In genomic region chr7:113698556-113699220, GRCh38 we compare ENCODE assay signal across 8 cellular contexts.
DNase-seq lines count a peak whose midpoint lies in the region; ATAC-seq and TF ChIP-seq lines count a peak whose summit lies in the region.

No MANE protein-coding gene starts in this region.

- peak; percentile 76; the same call in 1 of the 2 replicates for TF ChIP-seq CTCF in Panc1 (IDR thresholded peaks at IDR 0.05)
- peak; percentile 70 to 83 for TF ChIP-seq CTCF in fibroblast of lung (conservative IDR thresholded peaks at IDR 0.05 in 1 of 2, IDR thresholded peaks at IDR 0.05 in 1 of 2; ENCODE audit: low read depth in 1 of 2, low read length in 2 of 2)
- TF ChIP-seq CTCF in stomach (IDR thresholded peaks at IDR 0.05), result peak in 4 of 7 experiments; percentile 11 to 29 (median 25)

- POLR2A ChIA-PET in Panc1 (lab: Charles Lee), result no interaction called here

- WGBS in stomach, 5 donors, result 39 to 41% (median 40%) methylated on average over 6 of the region's 6 CpGs

- no peak overlapping the region for H3K9ac ChIP-seq in fibroblast of lung (ENCODE audit: insufficient read depth, low read length)

- ATAC-seq in HG02885 (IDR thresholded peaks at IDR 0.05; ENCODE audit: poor library complexity, unreplicated experiment) (peak; percentile 71), Panc1 (no peak)

- intact Hi-C loops in Panc1 (cut with micrococcal nuclease; ENCODE audit: unreplicated experiment) (loop anchor here (5.0 to 10.0 kb wide), 2 partner anchors 274 to 681 kb away; no protein-coding TSS in a partner anchor), stomach (cut with DNase I; ENCODE audit: low total_unique reads) (no loop called here)

- no peaks in the 10 kb centered on the region for H4K20me1 ChIP-seq in fibroblast of lung (ENCODE audit: control insufficient read depth, extremely low read depth, insufficient read depth, low read length)

- DNase-seq in NCI-H1092 treated with DMSO at 0.1 percent for 48 hours (lab: John Stamatoyannopoulos, UW) (peak; percentile 52), NCI-H1092 (lab: John Stamatoyannopoulos, UW) (no peak), Panc1 (ENCODE audit: low read depth, low spot score) (peak; percentile 20), fibroblast of lung (ENCODE audit: low read depth in 2 of 2) (peak; percentile 12 to 55), stomach (no peak), T1000 (lab: John Stamatoyannopoulos, UW) (no peak)
- DNase-seq in activated CD4-positive, alpha-beta T cell treated with anti-CD3 and anti-CD28 coated beads for 4 hours, result no peak

- CTCF ChIA-PET in Panc1 (lab: Charles Lee), result no interaction called here

- TF ChIP-seq POLR2A in stomach (IDR thresholded peaks at IDR 0.05), result no peak

- no peak overlapping the region for H3K27ac ChIP-seq in Panc1 (ENCODE audit: low read length)
- no peak overlapping the region for H3K27ac ChIP-seq in fibroblast of lung (ENCODE audit: insufficient read depth, low read length)
- no peak overlapping the region for H3K27ac ChIP-seq in stomach

- H3K4me1 ChIP-seq in Panc1 (ENCODE audit: control insufficient read depth, insufficient read depth, low read length) (no peaks in the 10 kb centered on the region), fibroblast of lung (ENCODE audit: control insufficient read depth, extremely low read depth, insufficient read depth, low read length) (no peaks in the 10 kb centered on the region), stomach (no peaks in the 10 kb centered on the region)

- H3K4me2 ChIP-seq in fibroblast of lung (ENCODE audit: extremely low read depth, insufficient read depth, low read length), result no peak overlapping the region

- H2AFZ ChIP-seq in fibroblast of lung (ENCODE audit: low read length), result no peak overlapping the region

- H3K27me3 ChIP-seq in Panc1 (ENCODE audit: control insufficient read depth, insufficient read depth, low read length), result no peaks in the 10 kb centered on the region
- H3K27me3 ChIP-seq in fibroblast of lung (ENCODE audit: control insufficient read depth, insufficient read depth, low read length), result no peaks in the 10 kb centered on the region
- H3K27me3 ChIP-seq in stomach, result no peaks in the 10 kb centered on the region

- BruUV-seq in Panc1 (replicated peaks; lab: Mats Ljungman, UMichigan), result no TSS peak

- H3K9me3 ChIP-seq in Panc1 (ENCODE audit: control insufficient read depth, insufficient read depth, low read depth, low read length) (no peaks in the 10 kb centered on the region), fibroblast of lung (ENCODE audit: control insufficient read depth, insufficient read depth, low read depth, low read length) (no peaks in the 10 kb centered on the region), stomach (no peaks in the 10 kb centered on the region)

- in situ Hi-C loops in Panc1 (cut with HindIII; ENCODE audit: low pct_unique_long_range_greater_than_20kb, low sequenced_read_pairs), result no loop called here

- H3K36me3 ChIP-seq in Panc1 (ENCODE audit: control insufficient read depth, insufficient read depth, low read length) (no peaks in the 10 kb centered on the region), fibroblast of lung (ENCODE audit: control insufficient read depth, insufficient read depth, low read length) (no peaks in the 10 kb centered on the region), stomach (no peaks in the 10 kb centered on the region)

- H3K4me3 ChIP-seq in Panc1 (ENCODE audit: low read depth in 2 of 2, low read length in 2 of 2) (no peak overlapping the region), fibroblast of lung (replicated peaks in 1 of 4; ENCODE audit: control extremely low read depth in 1 of 4, insufficient read depth in 1 of 4, low read depth in 3 of 4, low read length in 4 of 4) (no peak overlapping the region), stomach (no peak overlapping the region)

- no peak for TF ChIP-seq EP300 in stomach (IDR thresholded peaks at IDR 0.05)

- H3K79me2 ChIP-seq in fibroblast of lung (ENCODE audit: control insufficient read depth, insufficient read depth, low read length), result no peaks in the 10 kb centered on the region

Comparison
In these comparisons a context has a peak if more than half of its experiments do, and no peak if none do; other contexts are left out.
1. DNase-seq: peak in NCI-H1092 treated with DMSO at 0.1 percent for 48 hours (single experiment), Panc1 (single experiment) and fibroblast of lung (2 of 2); none in NCI-H1092 (single experiment), stomach (single experiment), T1000 (single experiment) and activated CD4-positive, alpha-beta T cell treated with anti-CD3 and anti-CD28 coated beads for 4 hours (0 of 2).
2. CTCF ChIP-seq: peak in every context shown above with its lines; median percentile 76 in fibroblast of lung; 76 in Panc1; 25 in stomach.